In the genomic region with DNA sequence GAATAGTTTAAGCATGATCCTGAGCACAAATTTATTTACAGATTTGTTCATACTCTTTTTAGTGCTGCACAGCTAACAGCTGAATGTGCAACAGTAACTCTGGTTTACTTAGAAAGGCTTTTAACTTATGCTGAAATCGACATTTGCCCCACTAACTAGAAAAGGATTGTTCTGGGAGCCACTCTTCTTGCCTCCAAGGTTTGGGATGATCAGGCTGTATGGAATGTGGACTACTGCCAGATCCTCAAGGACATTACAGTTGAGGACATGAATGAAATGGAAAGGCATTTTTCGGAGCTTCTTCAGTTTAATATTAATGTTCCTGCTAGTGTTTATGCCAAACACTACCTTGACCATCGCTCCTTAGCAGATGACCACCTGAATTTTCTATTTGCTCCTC, we compare ENCODE assay signal across 1 cellular context.
TF ChIP-seq lines count a peak whose summit lies in the region.

No MANE protein-coding gene starts in this region.

TF ChIP-seq in HepG2, 621 proteins besides CTCF, POLR2A, EP300 and RAD21:
- no peak for TF ChIP-seq ZNF20 (CRISPR knock-in tag; IDR thresholded peaks at IDR 0.05)
- no peak for TF ChIP-seq XRCC5 (optimal IDR thresholded peaks at IDR 0.05; ENCODE audit: low read length)
- no peak for TF ChIP-seq SIN3B (IDR thresholded peaks at IDR 0.05; ENCODE audit: low read length)
- TF ChIP-seq, protein P1, sequence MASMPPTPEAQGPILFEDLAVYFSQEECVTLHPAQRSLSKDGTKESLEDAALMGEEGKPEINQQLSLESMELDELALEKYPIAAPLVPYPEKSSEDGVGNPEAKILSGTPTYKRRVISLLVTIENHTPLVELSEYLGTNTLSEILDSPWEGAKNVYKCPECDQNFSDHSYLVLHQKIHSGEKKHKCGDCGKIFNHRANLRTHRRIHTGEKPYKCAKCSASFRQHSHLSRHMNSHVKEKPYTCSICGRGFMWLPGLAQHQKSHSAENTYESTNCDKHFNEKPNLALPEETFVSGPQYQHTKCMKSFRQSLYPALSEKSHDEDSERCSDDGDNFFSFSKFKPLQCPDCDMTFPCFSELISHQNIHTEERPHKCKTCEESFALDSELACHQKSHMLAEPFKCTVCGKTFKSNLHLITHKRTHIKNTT (CRISPR knock-in tag; IDR thresholded peaks at IDR 0.05), result no peak
- TF ChIP-seq, protein P2, sequence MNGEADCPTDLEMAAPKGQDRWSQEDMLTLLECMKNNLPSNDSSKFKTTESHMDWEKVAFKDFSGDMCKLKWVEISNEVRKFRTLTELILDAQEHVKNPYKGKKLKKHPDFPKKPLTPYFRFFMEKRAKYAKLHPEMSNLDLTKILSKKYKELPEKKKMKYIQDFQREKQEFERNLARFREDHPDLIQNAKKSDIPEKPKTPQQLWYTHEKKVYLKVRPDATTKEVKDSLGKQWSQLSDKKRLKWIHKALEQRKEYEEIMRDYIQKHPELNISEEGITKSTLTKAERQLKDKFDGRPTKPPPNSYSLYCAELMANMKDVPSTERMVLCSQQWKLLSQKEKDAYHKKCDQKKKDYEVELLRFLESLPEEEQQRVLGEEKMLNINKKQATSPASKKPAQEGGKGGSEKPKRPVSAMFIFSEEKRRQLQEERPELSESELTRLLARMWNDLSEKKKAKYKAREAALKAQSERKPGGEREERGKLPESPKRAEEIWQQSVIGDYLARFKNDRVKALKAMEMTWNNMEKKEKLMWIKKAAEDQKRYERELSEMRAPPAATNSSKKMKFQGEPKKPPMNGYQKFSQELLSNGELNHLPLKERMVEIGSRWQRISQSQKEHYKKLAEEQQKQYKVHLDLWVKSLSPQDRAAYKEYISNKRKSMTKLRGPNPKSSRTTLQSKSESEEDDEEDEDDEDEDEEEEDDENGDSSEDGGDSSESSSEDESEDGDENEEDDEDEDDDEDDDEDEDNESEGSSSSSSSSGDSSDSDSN (CRISPR knock-in tag; IDR thresholded peaks at IDR 0.05), result no peak
- TF ChIP-seq THYN1 (CRISPR knock-in tag; IDR thresholded peaks at IDR 0.05; ENCODE audit: borderline replicate concordance, low read depth), result no peak
- TF ChIP-seq, protein P3, sequence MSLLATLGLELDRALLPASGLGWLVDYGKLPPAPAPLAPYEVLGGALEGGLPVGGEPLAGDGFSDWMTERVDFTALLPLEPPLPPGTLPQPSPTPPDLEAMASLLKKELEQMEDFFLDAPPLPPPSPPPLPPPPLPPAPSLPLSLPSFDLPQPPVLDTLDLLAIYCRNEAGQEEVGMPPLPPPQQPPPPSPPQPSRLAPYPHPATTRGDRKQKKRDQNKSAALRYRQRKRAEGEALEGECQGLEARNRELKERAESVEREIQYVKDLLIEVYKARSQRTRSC (CRISPR knock-in tag; IDR thresholded peaks at IDR 0.05; ENCODE audit: low read depth), result no peak
- TF ChIP-seq, protein P4, sequence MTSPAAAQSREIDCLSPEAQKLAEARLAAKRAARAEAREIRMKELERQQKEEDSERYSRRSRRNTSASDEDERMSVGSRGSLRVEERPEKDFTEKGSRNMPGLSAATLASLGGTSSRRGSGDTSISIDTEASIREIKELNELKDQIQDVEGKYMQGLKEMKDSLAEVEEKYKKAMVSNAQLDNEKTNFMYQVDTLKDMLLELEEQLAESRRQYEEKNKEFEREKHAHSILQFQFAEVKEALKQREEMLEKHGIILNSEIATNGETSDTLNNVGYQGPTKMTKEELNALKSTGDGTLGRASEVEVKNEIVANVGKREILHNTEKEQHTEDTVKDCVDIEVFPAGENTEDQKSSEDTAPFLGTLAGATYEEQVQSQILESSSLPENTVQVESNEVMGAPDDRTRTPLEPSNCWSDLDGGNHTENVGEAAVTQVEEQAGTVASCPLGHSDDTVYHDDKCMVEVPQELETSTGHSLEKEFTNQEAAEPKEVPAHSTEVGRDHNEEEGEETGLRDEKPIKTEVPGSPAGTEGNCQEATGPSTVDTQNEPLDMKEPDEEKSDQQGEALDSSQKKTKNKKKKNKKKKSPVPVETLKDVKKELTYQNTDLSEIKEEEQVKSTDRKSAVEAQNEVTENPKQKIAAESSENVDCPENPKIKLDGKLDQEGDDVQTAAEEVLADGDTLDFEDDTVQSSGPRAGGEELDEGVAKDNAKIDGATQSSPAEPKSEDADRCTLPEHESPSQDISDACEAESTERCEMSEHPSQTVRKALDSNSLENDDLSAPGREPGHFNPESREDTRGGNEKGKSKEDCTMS (CRISPR knock-in tag; conservative IDR thresholded peaks at IDR 0.05), result no peak
- no peak for TF ChIP-seq TBX3 (IDR thresholded peaks at IDR 0.05; ENCODE audit: borderline replicate concordance)
- no peak for TF ChIP-seq ZSCAN22 (CRISPR knock-in tag; IDR thresholded peaks at IDR 0.05)
- TF ChIP-seq ZNF562 (CRISPR knock-in tag; IDR thresholded peaks at IDR 0.05; ENCODE audit: borderline replicate concordance), result no peak
- TF ChIP-seq, protein P5, sequence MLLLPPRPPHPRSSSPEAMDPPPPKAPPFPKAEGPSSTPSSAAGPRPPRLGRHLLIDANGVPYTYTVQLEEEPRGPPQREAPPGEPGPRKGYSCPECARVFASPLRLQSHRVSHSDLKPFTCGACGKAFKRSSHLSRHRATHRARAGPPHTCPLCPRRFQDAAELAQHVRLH (CRISPR knock-in tag; IDR thresholded peaks at IDR 0.05; ENCODE audit: borderline replicate concordance, low read depth), result no peak
- TF ChIP-seq HMG20A (CRISPR knock-in tag; IDR thresholded peaks at IDR 0.05; ENCODE audit: borderline replicate concordance), result no peak
